8 cellular contexts compared by ENCODE assay signal in genomic region chr5:140664353-140665119, GRCh38. TPM values are rescaled to one million over a fixed set of nuclear protein-coding genes. Genes with fewer than 3 reads are reported as not detected.
DNase-seq lines count a peak whose midpoint lies in the region; TF ChIP-seq lines count a peak whose summit lies in the region.

TSS of gene WDR55 (plus strand) at chr5:140664904. CDS start at chr5:140664913, 9 bp downstream.

- no peaks in the 10 kb centered on the region for H3K9me2 ChIP-seq in SK-N-SH

- DNase-seq in GM04503 (ENCODE audit: low read depth) (peak; percentile 69), HFF-Myc (ENCODE audit: extremely low read depth, low read depth) (peak; percentile 70), NAMALWA (ENCODE audit: low spot score) (peak; percentile 96), SK-N-SH (peak; percentile 96), globus pallidus (ENCODE audit: low spot score) (peak; percentile 95), nucleus accumbens (lab: John Stamatoyannopoulos, UW) (peak; percentile 59 to 98 (median 92)), suprapubic skin (ENCODE audit: low spot score in 2 of 2) (peak; percentile 98 to 99)

- peak within 1 kb of the TSS; percentile 99 for H3K4me3 Mint-ChIP-seq in activated naive CD4-positive, alpha-beta T cell treated with anti-CD3 and anti-CD28 coated beads, Interleukin-2, amount 50 U/mL, for 24 hours

- 3% methylated on average over 21 of the region's 54 CpGs for WGBS in SK-N-SH (ENCODE audit: low lambda C conversion rate)
- WGBS in suprapubic skin = 0% methylated on average over 24 of the region's 54 CpGs

- POLR2A ChIA-PET in SK-N-SH (lab: Yijun Ruan, JAX) = interaction anchor here (0.6 to 3.1 kb wide), 7 partner anchors 9 to 990 kb away, joined by 3 to 14 read pairs (median 4); partner anchors contain the start of genes DND1, HARS1, HARS2 and IK

- CTCF ChIA-PET in SK-N-SH (lab: Yijun Ruan, JAX) = interaction anchor here (0.7 to 2.5 kb wide), 3 partner anchors 18 to 292 kb away, joined by 3 to 11 read pairs (median 10); partner anchors contain the start of genes IK and NDUFA2

- peaks cover 41% of the 10 kb centered on the region for H3K79me2 ChIP-seq in SK-N-SH (ENCODE audit: insufficient read depth)

- peaks cover 29% of the 10 kb centered on the region for H3K36me3 Mint-ChIP-seq in activated naive CD4-positive, alpha-beta T cell treated with anti-CD3 and anti-CD28 coated beads, Interleukin-2, amount 50 U/mL, for 24 hours

- no peaks in the 10 kb centered on the region for H3K9me3 ChIP-seq in SK-N-SH
- H3K9me3 ChIP-seq in suprapubic skin = no peaks in the 10 kb centered on the region

- H3K27me3 ChIP-seq in SK-N-SH (ENCODE audit: insufficient read depth) = no peaks in the 10 kb centered on the region
- H3K27me3 ChIP-seq in suprapubic skin = no peaks in the 10 kb centered on the region

- H3K4me1 ChIP-seq in SK-N-SH (ENCODE audit: control insufficient read depth in 1 of 2, insufficient read depth in 2 of 2, low read depth in 1 of 2, low read length in 1 of 2) = peaks cover 0 to 4% of the 10 kb centered on the region in 2 experiments; a peak in 2 of 4 replicates
- H3K4me1 ChIP-seq in suprapubic skin = peaks cover 28% of the 10 kb centered on the region

- no peak for TF ChIP-seq EP300 in SK-N-SH (IDR thresholded peaks at IDR 0.05; ENCODE audit: borderline replicate concordance in 1 of 2, low read depth in 1 of 2, low read length in 1 of 2)
- no peak for TF ChIP-seq EP300 in suprapubic skin (IDR thresholded peaks at IDR 0.05)

- peak within 1 kb of the TSS; percentile 82 for H2AFZ ChIP-seq in SK-N-SH (ENCODE audit: low read depth)

- no peaks in the 10 kb centered on the region for H3K9me3 Mint-ChIP-seq in activated naive CD4-positive, alpha-beta T cell treated with anti-CD3 and anti-CD28 coated beads, Interleukin-2, amount 50 U/mL, for 24 hours

- peak within 1 kb of the TSS; percentile 85 for H3K9ac ChIP-seq in SK-N-SH

- TF ChIP-seq POLR2A in suprapubic skin (IDR thresholded peaks at IDR 0.05) = peak in 1 of 2 donors; percentile 50

- H3K4me1 Mint-ChIP-seq in activated naive CD4-positive, alpha-beta T cell treated with anti-CD3 and anti-CD28 coated beads, Interleukin-2, amount 50 U/mL, for 24 hours = peaks cover 33% of the 10 kb centered on the region

- H3K27me3 Mint-ChIP-seq in activated naive CD4-positive, alpha-beta T cell treated with anti-CD3 and anti-CD28 coated beads, Interleukin-2, amount 50 U/mL, for 24 hours = no peaks in the 10 kb centered on the region

- peaks cover 27% of the 10 kb centered on the region for H3F3A ChIP-seq in SK-N-SH (replicated peaks; ENCODE audit: insufficient read depth)

- peak within 1 kb of the TSS; percentile 97 for H3K4me3 ChIP-seq in HFF-Myc (replicated peaks; ENCODE audit: low read depth, low read length)
- peak within 1 kb of the TSS; percentile 78 to 88 for H3K4me3 ChIP-seq in SK-N-SH (ENCODE audit: low read depth in 2 of 2, low read length in 1 of 2)
- peak within 1 kb of the TSS; percentile 91 for H3K4me3 ChIP-seq in suprapubic skin

- H3K36me3 ChIP-seq in SK-N-SH (replicated peaks in 1 of 2; ENCODE audit: control insufficient read depth in 1 of 2, insufficient read depth in 2 of 2, low read length in 1 of 2) = peaks cover 47 to 65% of the 10 kb centered on the region in 2 experiments
- H3K36me3 ChIP-seq in suprapubic skin = peaks cover 63% of the 10 kb centered on the region

- H3K27ac ChIP-seq in SK-N-SH (ENCODE audit: low read depth in 2 of 2, low read length in 1 of 2) (peak within 1 kb of the TSS; percentile 89 to 94), suprapubic skin (peak within 1 kb of the TSS; percentile 94)

- peak within 1 kb of the TSS; percentile 71 for H3K4me2 ChIP-seq in SK-N-SH

- H4K20me1 ChIP-seq in SK-N-SH (ENCODE audit: insufficient read depth) = 0 out of 2 replicates have a peak, but pooled peaks cover 5% of the 10 kb centered on the region

- H3K27ac Mint-ChIP-seq in activated naive CD4-positive, alpha-beta T cell treated with anti-CD3 and anti-CD28 coated beads, Interleukin-2, amount 50 U/mL, for 24 hours = peak within 1 kb of the TSS; percentile 96

- TF ChIP-seq RAD21 in SK-N-SH (IDR thresholded peaks at IDR 0.05; ENCODE audit: low read length) = no peak

- no peak for TF ChIP-seq CTCF in HFF-Myc (IDR thresholded peaks at IDR 0.05; ENCODE audit: low read depth, low read length, missing control alignments)
- no peak for TF ChIP-seq CTCF in SK-N-SH (IDR thresholded peaks at IDR 0.05)
- no peak for TF ChIP-seq CTCF in suprapubic skin (IDR thresholded peaks at IDR 0.05)

TF ChIP-seq in SK-N-SH, 30 proteins besides CTCF, POLR2A, EP300 and RAD21 (continues in another document):
- TF ChIP-seq EZH2phosphoT487 (IDR thresholded peaks at IDR 0.05; ENCODE audit: borderline replicate concordance, low read depth) (no peak), REST (IDR thresholded peaks at IDR 0.05; ENCODE audit: low read depth, low read length) (no peak), USF1 (IDR thresholded peaks at IDR 0.05; ENCODE audit: borderline replicate concordance, low read depth) (no peak), TAF1 (IDR thresholded peaks at IDR 0.05; ENCODE audit: borderline replicate concordance, low read depth, low read length) (peak; percentile 89), PBX3 (IDR thresholded peaks at IDR 0.05) (no peak), ZBTB33 (IDR thresholded peaks at IDR 0.05; ENCODE audit: borderline replicate concordance, low read depth) (0 out of 2 replicates have a peak, but pooled peaks have one; percentile 5), POLR2AphosphoS5 (IDR thresholded peaks at IDR 0.05; ENCODE audit: low read depth, low read length) (peak; percentile 97), MAX (IDR thresholded peaks at IDR 0.05; ENCODE audit: low read depth) (peak; percentile 62), RXRA (IDR thresholded peaks at IDR 0.05; ENCODE audit: borderline replicate concordance, low read depth) (peak; percentile 40; the same call in 1 of the 2 replicates), CHD2 (IDR thresholded peaks at IDR 0.05; ENCODE audit: low read length, partially characterized antibody) (peak; percentile 38), MXI1 (IDR thresholded peaks at IDR 0.05; ENCODE audit: low read depth, low read length) (peak; percentile 93)

RNA-seq across cellular contexts. Expression of gene WDR55, which starts in this region (rescaled TPM):
- 28.3 and 32.7 TPM in 2 replicates for polyA plus RNA-seq in SK-N-SH (2012; rRNA removed)
- 13.6 and 18.0 TPM in 2 replicates for polyA plus RNA-seq in SK-N-SH (2012; cell fraction: cytosol; rRNA removed)
- polyA plus RNA-seq in SK-N-SH (2012; cell fraction: nucleus; rRNA removed) = 78.7 and 109 TPM in 2 replicates
- total RNA-seq in suprapubic skin = 10 to 100 TPM; 15.7 to 41.5 (median 22.8) TPM

Comparison
In these comparisons a context has a peak if more than half of its experiments do, and no peak if none do; other contexts are left out.
1. Peak in every context shown above with its lines: DNase-seq, H3K4me3 ChIP-seq and H3K27ac ChIP-seq.